ENCODE assay signal across 14 cellular contexts in the genomic region with DNA sequence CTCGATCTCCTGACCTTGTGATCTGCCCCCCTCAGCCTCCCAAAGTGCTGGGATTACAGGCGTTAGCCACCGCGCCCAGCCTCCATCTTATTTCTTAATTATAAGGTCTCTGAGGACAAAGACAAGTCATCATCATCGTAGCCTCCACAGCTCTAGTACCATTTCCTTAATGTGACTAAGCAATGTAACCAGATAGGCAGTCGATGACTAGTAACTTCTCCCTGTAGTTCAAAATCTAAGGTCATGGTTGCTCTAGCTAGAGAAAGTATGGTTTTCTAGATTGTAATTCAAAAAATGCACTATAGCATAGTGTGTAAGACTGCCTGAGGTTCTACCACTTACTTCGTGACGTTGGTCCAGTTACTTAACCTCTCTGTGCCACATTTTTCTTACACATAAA.
"Had no signal": no experiment of that assay in that cellular context is flagged by ENCODE, and none has a peak within 500 bp of the region (broad histone marks: within the 10 kb centered on the region; RNA-seq: fewer than 3 reads in every experiment).

No MANE protein-coding gene starts in this region.

- ATAC-seq: stimulated activated naive CD8-positive, alpha-beta T cell treated with anti-CD3 and anti-CD28 coated beads, Interleukin-15, Interleukin-2, amounts not matched to agents 100 U/mL and 50 U/mL, for 24 hours had no signal

- H3K4me3 ChIP-seq: coronary artery, sigmoid colon, testis had no signal

- H3K36me3 ChIP-seq: sigmoid colon had no signal

- H3K9me3 ChIP-seq: sigmoid colon, testis had no signal

- DNase-seq: activated gamma-delta T cell treated with Interleukin-2 at 50 U/mL for 16 hours; activated T-cell treated with anti-CD3 and anti-CD28 coated beads, Interleukin-2, amount 50 U/mL, for 48 hours; effector CD4-positive, alpha-beta T cell; hippocampal formation; kidney glomerular epithelial cell; sigmoid colon; stimulated activated CD4-positive, alpha-beta T cell treated with anti-CD3 and anti-CD28 coated beads, Interleukin-4, amount 100 ng/mL, for 1 hour; stimulated activated CD8-positive, alpha-beta memory T cell treated with anti-CD3 and anti-CD28 coated beads, Interleukin-4, amount 100 ng/mL, for 48 hours; stimulated activated naive CD8-positive, alpha-beta T cell treated with anti-CD3 and anti-CD28 coated beads, Interleukin-15, Interleukin-2, amounts not matched to agents 100 U/mL and 50 U/mL, for 24 hours; testis had no signal

- H3K27me3 ChIP-seq: sigmoid colon, testis had no signal

- FAIRE-seq: astrocyte, endothelial cell of umbilical vein, urothelium cell line had no signal

- H3K27ac ChIP-seq: coronary artery, sigmoid colon, testis had no signal

- H3K4me1 ChIP-seq: sigmoid colon had no signal
